8 cellular contexts compared by ENCODE assay signal in genomic region chrX:16870861-16871584, GRCh38. TPM values are rescaled to one million over a fixed set of nuclear protein-coding genes. Genes with fewer than 3 reads are reported as not detected.
DNase-seq lines count a peak whose midpoint lies in the region; ATAC-seq, FAIRE-seq and TF ChIP-seq lines count a peak whose summit lies in the region.

No MANE protein-coding gene starts in this region.

- H3K27ac ChIP-seq in A549 (peak overlapping the region; percentile 90 to 97), VCaP (peak overlapping the region; percentile 87), esophagus squamous epithelium (peak overlapping the region; percentile 79 to 95 (median 87))

- intact Hi-C loops in esophagus squamous epithelium (cut with DNase I) = no loop called here

- H3K4me3 Mint-ChIP-seq in IgD-negative memory B cell = peak overlapping the region; percentile 81 to 100 (median 94)
- peak overlapping the region; percentile 86 to 89 (median 86) for H3K4me3 Mint-ChIP-seq in nephron

- no peak for TF ChIP-seq RAD21 in A549 (conservative IDR thresholded peaks at IDR 0.05 in 1 of 2, IDR thresholded peaks at IDR 0.05 in 1 of 2)

- ATAC-seq in A549 (peak; percentile 21 to 40; a peak in 4 of 6 replicates), GM18505 (IDR thresholded peaks at IDR 0.05; ENCODE audit: unreplicated experiment) (peak; percentile 8)

- H3K27me3 ChIP-seq in esophagus squamous epithelium = no peaks in the 10 kb centered on the region

- no peak for TF ChIP-seq EP300 in A549 (IDR thresholded peaks at IDR 0.05)

- POLR2A ChIA-PET in A549 (lab: Yijun Ruan, JAX) = interaction anchor here (0.5 to 2.9 kb wide), 3 partner anchors 9 to 654 kb away, joined by 4 to 22 read pairs (median 7); no protein-coding TSS in a partner anchor

- H3K9me3 Mint-ChIP-seq in IgD-negative memory B cell = no peaks in the 10 kb centered on the region
- H3K9me3 Mint-ChIP-seq in nephron = no peaks in the 10 kb centered on the region

- DNase-seq in A549 (ENCODE audit: low read depth in 1 of 2, low spot score in 1 of 2) = no peak
- DNase-seq in esophagus squamous epithelium (lab: John Stamatoyannopoulos, UW) = peak; percentile 33
- DNase-seq in glomerular visceral epithelial cell (ENCODE audit: extremely low spot score) = no peak
- no peak for DNase-seq in D721Med (ENCODE audit: insufficient read length, low spot score)

- no peaks in the 10 kb centered on the region for H3K36me3 ChIP-seq in esophagus squamous epithelium

- no peak for FAIRE-seq in A549 (lab: Jason Lieb, UNC)
- no peak for FAIRE-seq in D721Med (lab: Jason Lieb, UNC)

- H3K36me3 Mint-ChIP-seq in IgD-negative memory B cell = peaks cover 2% of the 10 kb centered on the region
- peaks cover 18% of the 10 kb centered on the region for H3K36me3 Mint-ChIP-seq in nephron (ENCODE audit: low read depth)

- TF ChIP-seq POLR2A in A549 (IDR thresholded peaks at IDR 0.05; ENCODE audit: low read length) = no peak
- TF ChIP-seq POLR2A in GM18505 (IDR thresholded peaks at IDR 0.05; ENCODE audit: borderline replicate concordance, extremely low read depth, insufficient read depth, insufficient read length) = peak; percentile 45
- no peak for TF ChIP-seq POLR2A in esophagus squamous epithelium (IDR thresholded peaks at IDR 0.05)

- WGBS in A549 (ENCODE audit: missing lambda C conversion rate) = 41% methylated on average over 18 of the region's 35 CpGs
- 11 to 32% methylated on average over 6 to 25 of the region's 35 CpGs for WGBS in esophagus squamous epithelium, 2 donors

- H3K27me3 Mint-ChIP-seq in IgD-negative memory B cell (peaks cover 20% of the 10 kb centered on the region), nephron (ENCODE audit: low read depth) (peaks cover 8% of the 10 kb centered on the region)

- H3K4me1 Mint-ChIP-seq in IgD-negative memory B cell (peaks cover 26 to 38% (median 32%) of the 10 kb centered on the region in 3 donors), nephron (peaks cover 63% of the 10 kb centered on the region)

- peak overlapping the region; percentile 85 for H3K4me2 ChIP-seq in A549

- H3K4me3 ChIP-seq in A549 = peak overlapping the region; percentile 53
- peak overlapping the region; percentile 40 to 77 (median 65) for H3K4me3 ChIP-seq in esophagus squamous epithelium

- peak overlapping the region; percentile 76 to 99 (median 97) for H3K27ac Mint-ChIP-seq in IgD-negative memory B cell
- peak overlapping the region; percentile 100 for H3K27ac Mint-ChIP-seq in nephron

- H3K4me1 ChIP-seq in A549 (peaks cover 24% of the 10 kb centered on the region), esophagus squamous epithelium (peaks cover 6 to 36% (median 10%) of the 10 kb centered on the region in 3 donors)

- TF ChIP-seq CTCF in A549 (IDR thresholded peaks at IDR 0.05) (no peak), VCaP (conservative IDR thresholded peaks at IDR 0.05) (no peak), esophagus squamous epithelium (IDR thresholded peaks at IDR 0.05) (no peak), nephron (IDR thresholded peaks at IDR 0.05; ENCODE audit: unreplicated experiment in 3 of 3) (peak in 1 of 3 experiments; percentile 15), D721Med (IDR thresholded peaks at IDR 0.05; ENCODE audit: insufficient read depth, missing control alignments) (no peak)

- H3K9me3 ChIP-seq in A549 = no peaks in the 10 kb centered on the region
- H3K9me3 ChIP-seq in esophagus squamous epithelium = no peaks in the 10 kb centered on the region

- CTCF ChIA-PET in A549 (lab: Yijun Ruan, JAX) = interaction anchor here (6.2 kb wide), 1 partner anchor 12 kb away, joined by 47 read pairs; no protein-coding TSS in a partner anchor

TF ChIP-seq in A549, 52 proteins besides CTCF, POLR2A, EP300 and RAD21:
- TF ChIP-seq GATA3 (IDR thresholded peaks at IDR 0.05; ENCODE audit: borderline replicate concordance) = no peak
- TF ChIP-seq RFX5 (IDR thresholded peaks at IDR 0.05) = no peak
- TF ChIP-seq NFE2L2 (conservative IDR thresholded peaks at IDR 0.05; ENCODE audit: low read length) = no peak
- no peak for TF ChIP-seq JUNB (IDR thresholded peaks at IDR 0.05)
- TF ChIP-seq HOXB13 (CRISPR knock-in tag; IDR thresholded peaks at IDR 0.05; ENCODE audit: low read depth) = no peak
- peak; percentile 57; the same call in 1 of the 2 replicates for TF ChIP-seq PHF8 (IDR thresholded peaks at IDR 0.05; ENCODE audit: borderline replicate concordance, low read depth)
- no peak for TF ChIP-seq FOSB (CRISPR knock-in tag; IDR thresholded peaks at IDR 0.05)
TF ChIP-seq in A549: peak in this region for 1.

RNA-seq across cellular contexts. Expression of gene RBBP7, which starts 0.9 kb away (rescaled TPM):
- polyA plus RNA-seq in A549 (2011; rRNA removed) (301 and 311 TPM in 2 replicates), A549 (2017; fragmentation: RNase III; extraction: RNeasy Plus Mini Kit Qiagen cat#74134 plus additional on column Dnase treatment) (222 to 232 TPM (median 232 TPM) in 3 replicates), IgD-negative memory B cell (170 TPM)
- polyA plus RNA-seq in A549 (2012; cell fraction: cytosol; rRNA removed) = 172 and 177 TPM in 2 replicates
- polyA plus RNA-seq in A549 (2012; cell fraction: nucleus; rRNA removed) = 95.5 and 159 TPM in 2 replicates
- 133 TPM in 2 replicates for polyA minus RNA-seq in A549 (2011; rRNA and poly(A)+ RNA removed)
- total RNA-seq in esophagus squamous epithelium = 10 to 100 TPM; 41.1 to 91.9 (median 74.1) TPM
